ENCODE assay signal across 8 cellular contexts in the genomic region with DNA sequence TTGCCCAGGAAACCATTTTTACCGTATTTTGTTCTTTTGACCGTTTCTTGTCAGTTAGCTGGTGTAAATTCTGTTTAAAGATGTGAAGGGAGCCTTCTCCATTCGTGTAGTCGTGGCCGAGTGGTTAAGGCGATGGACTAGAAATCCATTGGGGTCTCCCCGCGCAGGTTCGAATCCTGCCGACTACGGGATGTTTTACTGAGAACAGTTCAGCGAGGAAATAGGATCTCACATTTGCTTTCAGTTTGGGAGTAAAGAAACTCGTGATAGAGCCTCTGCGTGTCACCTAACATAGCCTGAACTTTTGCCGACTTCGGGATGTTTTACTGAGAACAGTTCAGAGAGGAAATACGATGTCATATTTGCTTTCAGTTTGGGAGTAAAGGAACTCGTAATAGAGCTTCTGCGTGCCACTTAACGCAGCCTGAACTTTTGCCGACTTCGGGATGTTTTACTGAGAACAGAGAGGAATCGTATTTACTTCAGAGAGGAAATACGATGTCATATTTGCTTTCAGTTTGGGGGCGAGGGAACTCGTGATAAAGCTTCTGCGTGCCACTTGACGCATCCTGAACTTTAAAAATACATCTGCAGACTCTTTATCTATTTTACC. TPM values are rescaled to one million over a fixed set of nuclear protein-coding genes. Genes with fewer than 3 reads are reported as not detected.
A peak's percentile ranks its signal among the peaks of the same experiment; 100 is the strongest.
DNase-seq lines count a peak whose midpoint lies in the region; ATAC-seq lines count a peak whose summit lies in the region.

No MANE protein-coding gene starts in this region.

- DNase-seq in AG20443 (ENCODE audit: low spot score) = peak; percentile 64
- DNase-seq in NCI-H510A (lab: John Stamatoyannopoulos, UW) = peak; percentile 44
- peak; percentile 94 for DNase-seq in activated CD4-positive, alpha-beta T cell treated with anti-CD3 and anti-CD28 coated beads for 48 hours
- peak; percentile 96 for DNase-seq in dedifferentiated amniotic fluid mesenchymal stem cell (ENCODE audit: extremely low spot score)
- peak; percentile 83 for DNase-seq in left lobe of liver (ENCODE audit: low spot score)
- peak; percentile 82 for DNase-seq in stimulated activated CD4-positive, alpha-beta T cell treated with anti-CD3 and anti-CD28 coated beads, Interleukin-2, amount 100 ng/mL, for 4 hours (ENCODE audit: low read depth)

- peak; percentile 59 for ATAC-seq in GM19043 (IDR thresholded peaks at IDR 0.05; ENCODE audit: low read depth, unreplicated experiment)
- ATAC-seq in HG03378 (IDR thresholded peaks at IDR 0.05; ENCODE audit: unreplicated experiment) = peak; percentile 66
- peak; percentile 84 for ATAC-seq in left lobe of liver

RNA-seq across cellular contexts. Expression of a gene that starts 5.9 kb away (rescaled TPM):
- 1.5 TPM for total RNA-seq in left lobe of liver

Comparison
In these comparisons a context has a peak if more than half of its experiments do, and no peak if none do; other contexts are left out.
1. Peak in every context shown above with its lines: DNase-seq and ATAC-seq.
2. DNase-seq: peak in every context shown above with its lines; median percentile 96 in dedifferentiated amniotic fluid mesenchymal stem cell; 94 in activated CD4-positive, alpha-beta T cell treated with anti-CD3 and anti-CD28 coated beads for 48 hours; 83 in left lobe of liver; 82 in stimulated activated CD4-positive, alpha-beta T cell treated with anti-CD3 and anti-CD28 coated beads, Interleukin-2, amount 100 ng/mL, for 4 hours; 64 in AG20443; 44 in NCI-H510A.